17 cellular contexts compared by ENCODE assay signal in genomic region chr10:86168256-86168655, GRCh38.
"Had no signal": no experiment of that assay in that cellular context is flagged by ENCODE, and none has a peak within 500 bp of the region (broad histone marks: within the 10 kb centered on the region; RNA-seq: fewer than 3 reads in every experiment).

No MANE protein-coding gene starts in this region.

- ATAC-seq: effector memory CD8-positive, alpha-beta T cell; stimulated activated memory B cell treated with anti-CD40 and anti-IgM and Interleukin-4, amounts not matched to agents 10 μg/mL and 1 μg/mL and 100 μg/mL, for 72 hours had no signal

- H3K27ac Mint-ChIP-seq: activated CD4-positive, alpha-beta memory T cell treated with anti-CD3 and anti-CD28 coated beads, Interleukin-2, amount 10 ng/mL, durations not matched to agents 7 days and 5 days; activated naive CD4-positive, alpha-beta T cell treated with anti-CD3 and anti-CD28 coated beads, Interleukin-2, amount 10 ng/mL, durations not matched to agents 7 days and 5 days; effector memory CD8-positive, alpha-beta T cell; naive B cell; stimulated activated memory B cell treated with anti-CD40 and anti-IgM and Interleukin-4, amounts not matched to agents 10 μg/mL and 1 μg/mL and 100 μg/mL, for 72 hours had no signal

- H3K9me3 ChIP-seq: upper lobe of left lung had no signal

- H2AFZ ChIP-seq: parathyroid adenoma had no signal

- H3K4me3 Mint-ChIP-seq: activated CD4-positive, alpha-beta memory T cell treated with anti-CD3 and anti-CD28 coated beads, Interleukin-2, amount 10 ng/mL, durations not matched to agents 7 days and 5 days; activated naive CD4-positive, alpha-beta T cell treated with anti-CD3 and anti-CD28 coated beads, Interleukin-2, amount 10 ng/mL, durations not matched to agents 7 days and 5 days; central memory CD8-positive, alpha-beta T cell; effector memory CD8-positive, alpha-beta T cell; naive B cell; stimulated activated memory B cell treated with anti-CD40 and anti-IgM and Interleukin-4, amounts not matched to agents 10 μg/mL and 1 μg/mL and 100 μg/mL, for 72 hours had no signal

- H3K36me3 Mint-ChIP-seq: activated naive CD4-positive, alpha-beta T cell treated with anti-CD3 and anti-CD28 coated beads, Interleukin-2, amount 10 ng/mL, durations not matched to agents 7 days and 5 days; naive B cell; stimulated activated memory B cell treated with anti-CD40 and anti-IgM and Interleukin-4, amounts not matched to agents 10 μg/mL and 1 μg/mL and 100 μg/mL, for 72 hours had no signal

- H3K4me3 ChIP-seq: smooth muscle cell, upper lobe of left lung had no signal

- H3K9me3 Mint-ChIP-seq: activated CD4-positive, alpha-beta memory T cell treated with anti-CD3 and anti-CD28 coated beads, Interleukin-2, amount 10 ng/mL, durations not matched to agents 7 days and 5 days; activated naive CD4-positive, alpha-beta T cell treated with anti-CD3 and anti-CD28 coated beads, Interleukin-2, amount 10 ng/mL, durations not matched to agents 7 days and 5 days; central memory CD8-positive, alpha-beta T cell; effector memory CD8-positive, alpha-beta T cell; naive B cell; stimulated activated memory B cell treated with anti-CD40 and anti-IgM and Interleukin-4, amounts not matched to agents 10 μg/mL and 1 μg/mL and 100 μg/mL, for 72 hours had no signal

- H3K27ac ChIP-seq: epithelial cell of prostate, parathyroid adenoma, upper lobe of left lung, VCaP had no signal

- H3K4me1 ChIP-seq: parathyroid adenoma, upper lobe of left lung had no signal

- H3K4me1 Mint-ChIP-seq: activated CD4-positive, alpha-beta memory T cell treated with anti-CD3 and anti-CD28 coated beads, Interleukin-2, amount 10 ng/mL, durations not matched to agents 7 days and 5 days; activated naive CD4-positive, alpha-beta T cell treated with anti-CD3 and anti-CD28 coated beads, Interleukin-2, amount 10 ng/mL, durations not matched to agents 7 days and 5 days; central memory CD8-positive, alpha-beta T cell had no signal

- H3K9ac ChIP-seq: parathyroid adenoma had no signal

- H3K36me3 ChIP-seq: upper lobe of left lung had no signal

- H3K27me3 Mint-ChIP-seq: central memory CD8-positive, alpha-beta T cell; stimulated activated memory B cell treated with anti-CD40 and anti-IgM and Interleukin-4, amounts not matched to agents 10 μg/mL and 1 μg/mL and 100 μg/mL, for 72 hours had no signal

- DNase-seq: activated CD4-positive, alpha-beta memory T cell treated with anti-CD3 and anti-CD28 coated beads, Interleukin-2, amount 10 ng/mL, durations not matched to agents 7 days and 5 days; activated CD8-positive, alpha-beta memory T cell treated with anti-CD3 and anti-CD28 coated beads, Interleukin-2, amount 50 U/mL, for 4 hours; cortex of kidney; effector memory CD8-positive, alpha-beta T cell; kidney; midbrain; naive B cell; retina; substantia nigra had no signal

- H3K79me2 ChIP-seq: parathyroid adenoma had no signal

- H3K4me2 ChIP-seq: smooth muscle cell had no signal

- H3K27me3 ChIP-seq: upper lobe of left lung had no signal
